Comparison of ENCODE assay signal across 2 cellular contexts in the genomic region with DNA sequence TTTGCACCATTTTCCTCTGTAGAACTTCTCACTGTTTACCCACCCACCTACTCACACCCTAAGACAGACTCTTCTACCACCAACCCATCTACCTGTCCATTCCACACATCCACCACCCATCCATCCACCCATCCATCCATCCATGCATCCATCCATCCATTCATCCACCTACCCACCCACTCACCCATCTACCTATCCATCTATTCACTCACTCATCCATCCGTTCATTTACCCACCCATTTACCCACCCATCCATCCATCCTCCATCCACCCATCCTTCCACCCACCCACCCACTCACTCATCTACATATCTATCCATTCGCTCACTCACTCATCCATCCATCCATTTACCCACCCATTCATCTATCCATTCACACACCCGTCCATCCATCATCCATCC.
TF ChIP-seq lines count a peak whose summit lies in the region.

No MANE protein-coding gene starts in this region.

TF ChIP-seq in IMR-90, 13 proteins besides CTCF, POLR2A, EP300 and RAD21:
- no peak for TF ChIP-seq FOS (IDR thresholded peaks at IDR 0.05; ENCODE audit: low read depth, low read length)
- TF ChIP-seq SMC3 (IDR thresholded peaks at IDR 0.05; ENCODE audit: low read depth, low read length), result no peak
- TF ChIP-seq BHLHE40 (IDR thresholded peaks at IDR 0.05; ENCODE audit: low read depth, low read length), result no peak
- TF ChIP-seq NFE2L2 (IDR thresholded peaks at IDR 0.05; ENCODE audit: low read depth, low read length), result no peak
- no peak for TF ChIP-seq MAFK (IDR thresholded peaks at IDR 0.05; ENCODE audit: low read depth, low read length)
- TF ChIP-seq, protein P1, sequence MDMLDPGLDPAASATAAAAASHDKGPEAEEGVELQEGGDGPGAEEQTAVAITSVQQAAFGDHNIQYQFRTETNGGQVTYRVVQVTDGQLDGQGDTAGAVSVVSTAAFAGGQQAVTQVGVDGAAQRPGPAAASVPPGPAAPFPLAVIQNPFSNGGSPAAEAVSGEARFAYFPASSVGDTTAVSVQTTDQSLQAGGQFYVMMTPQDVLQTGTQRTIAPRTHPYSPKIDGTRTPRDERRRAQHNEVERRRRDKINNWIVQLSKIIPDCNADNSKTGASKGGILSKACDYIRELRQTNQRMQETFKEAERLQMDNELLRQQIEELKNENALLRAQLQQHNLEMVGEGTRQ (IDR thresholded peaks at IDR 0.05; ENCODE audit: low read depth, low read length), result no peak

TF ChIP-seq in HepG2, 621 proteins besides CTCF, POLR2A, EP300 and RAD21:
- TF ChIP-seq PCBP2 (optimal IDR thresholded peaks at IDR 0.05; ENCODE audit: low read depth, low read length, poor library complexity, severe bottlenecking) (no peak), ESRRA (CRISPR knock-in tag; IDR thresholded peaks at IDR 0.05; ENCODE audit: low read depth) (no peak), ZNF569 (CRISPR knock-in tag; IDR thresholded peaks at IDR 0.05; ENCODE audit: borderline replicate concordance) (no peak)
